In the genomic region with DNA sequence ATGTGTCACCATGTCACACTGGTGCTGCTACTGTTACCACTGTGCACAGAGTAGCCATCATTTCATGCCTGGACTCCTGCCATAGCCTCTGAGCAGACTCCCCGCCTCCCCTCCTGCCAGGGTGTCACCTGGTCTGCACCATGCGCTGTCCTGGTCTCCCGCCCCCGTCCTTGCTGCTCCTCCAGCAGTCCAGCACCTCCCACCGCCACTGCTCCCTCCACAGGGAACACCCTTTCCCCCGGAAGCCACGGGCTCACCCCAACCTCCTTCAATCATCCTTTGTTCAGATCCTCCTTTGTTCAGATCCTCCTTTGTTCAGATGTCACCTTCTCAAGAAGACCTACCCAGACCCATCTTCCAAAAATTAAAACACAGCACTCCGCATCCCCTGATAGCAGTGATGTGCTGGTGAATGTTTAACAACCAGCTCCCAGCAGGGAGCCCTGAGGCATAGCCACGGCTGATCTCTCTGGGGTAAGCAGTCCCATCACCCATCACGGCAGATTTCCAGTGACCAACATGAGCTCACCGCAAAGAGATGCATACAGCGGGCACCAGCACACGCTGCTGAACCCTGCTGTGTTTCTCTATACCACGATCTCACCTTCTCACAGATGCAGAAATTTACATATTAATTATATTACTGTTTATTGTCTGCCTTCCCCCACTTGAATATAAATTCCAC, we compare ENCODE assay signal across 25 cellular contexts.
DNase-seq lines count a peak whose midpoint lies in the region; ATAC-seq, FAIRE-seq and TF ChIP-seq lines count a peak whose summit lies in the region.
"Had no signal": no experiment of that assay in that cellular context is flagged by ENCODE, and none has a peak within 500 bp of the region (broad histone marks: within the 10 kb centered on the region; RNA-seq: fewer than 3 reads in every experiment).

No MANE protein-coding gene starts in this region.

- H3K4me1 ChIP-seq in astrocyte (ENCODE audit: insufficient read depth, low read length) (no peaks in the 10 kb centered on the region), body of pancreas (no peaks in the 10 kb centered on the region), gastroesophageal sphincter (no peaks in the 10 kb centered on the region)
- H3K4me1 ChIP-seq: BE2C, esophagus squamous epithelium, gastrocnemius medialis, right atrium auricular region, tibial nerve had no signal

- no peak for FAIRE-seq in H54 (lab: Jason Lieb, UNC)
- no peak for FAIRE-seq in astrocyte (lab: Jason Lieb, UNC)
- FAIRE-seq: TTC549 had no signal

- no peak overlapping the region for H3K4me3 ChIP-seq in astrocyte (ENCODE audit: insufficient read depth, low read depth, low read length)
- H3K4me3 ChIP-seq in body of pancreas = no peak overlapping the region
- H3K4me3 ChIP-seq in gastroesophageal sphincter = no peak overlapping the region
- H3K4me3 ChIP-seq: esophagus squamous epithelium, gastrocnemius medialis, right atrium auricular region, tibial nerve had no signal

- H3K4me3 Mint-ChIP-seq in astrocyte (ENCODE audit: unreplicated experiment) = no peak overlapping the region
- H3K4me3 Mint-ChIP-seq: activated naive CD4-positive, alpha-beta T cell treated with anti-CD3 and anti-CD28 coated beads, Interleukin-2, amount 10 ng/mL, durations not matched to agents 7 days and 5 days; endodermal cell; natural killer cell treated with Interleukin-12 subunit alpha and Interleukin-12 subunit beta and Interleukin-15 and Interleukin-18, amount 100 ng/mL, for 72 hours had no signal

- TF ChIP-seq CTCF in astrocyte (IDR thresholded peaks at IDR 0.05; ENCODE audit: insufficient read depth, low read depth, low read length) (no peak), body of pancreas (IDR thresholded peaks at IDR 0.05) (no peak), gastroesophageal sphincter (IDR thresholded peaks at IDR 0.05) (no peak)

- no peaks in the 10 kb centered on the region for H3K36me3 Mint-ChIP-seq in astrocyte (ENCODE audit: low read depth, unreplicated experiment)
- H3K36me3 Mint-ChIP-seq: activated naive CD4-positive, alpha-beta T cell treated with anti-CD3 and anti-CD28 coated beads, Interleukin-2, amount 10 ng/mL, durations not matched to agents 7 days and 5 days; natural killer cell treated with Interleukin-12 subunit alpha and Interleukin-12 subunit beta and Interleukin-15 and Interleukin-18, amount 100 ng/mL, for 72 hours had no signal

- TF ChIP-seq EP300 in gastroesophageal sphincter (IDR thresholded peaks at IDR 0.05) = no peak

- TF ChIP-seq POLR2A in H54 (IDR thresholded peaks at IDR 0.05; ENCODE audit: low read depth, low read length) (no peak), body of pancreas (IDR thresholded peaks at IDR 0.05) (no peak), gastroesophageal sphincter (IDR thresholded peaks at IDR 0.05) (no peak)

- intact Hi-C loops in body of pancreas (cut with DNase I) = no loop called here

- peak overlapping the region; percentile 20 for H3K27ac Mint-ChIP-seq in astrocyte (ENCODE audit: unreplicated experiment)
- H3K27ac Mint-ChIP-seq: activated naive CD4-positive, alpha-beta T cell treated with anti-CD3 and anti-CD28 coated beads, Interleukin-2, amount 10 ng/mL, durations not matched to agents 7 days and 5 days; endodermal cell; natural killer cell treated with Interleukin-12 subunit alpha and Interleukin-12 subunit beta and Interleukin-15 and Interleukin-18, amount 100 ng/mL, for 72 hours had no signal

- no peak overlapping the region for H3K27ac ChIP-seq in astrocyte (ENCODE audit: low read depth, low read length)
- no peak overlapping the region for H3K27ac ChIP-seq in body of pancreas
- no peak overlapping the region for H3K27ac ChIP-seq in gastroesophageal sphincter
- H3K27ac ChIP-seq: esophagus squamous epithelium, gastrocnemius medialis, right atrium auricular region, tibial nerve had no signal

- H3K4me1 Mint-ChIP-seq in astrocyte (ENCODE audit: low read depth, unreplicated experiment) = no peaks in the 10 kb centered on the region
- H3K4me1 Mint-ChIP-seq: activated naive CD4-positive, alpha-beta T cell treated with anti-CD3 and anti-CD28 coated beads, Interleukin-2, amount 10 ng/mL, durations not matched to agents 7 days and 5 days had no signal

- H3K9me3 ChIP-seq in astrocyte (ENCODE audit: insufficient read depth, low read depth, low read length) (peaks cover 4% of the 10 kb centered on the region), body of pancreas (no peaks in the 10 kb centered on the region), gastroesophageal sphincter (no peaks in the 10 kb centered on the region)
- H3K9me3 ChIP-seq: BE2C, esophagus squamous epithelium, gastrocnemius medialis, right atrium auricular region, tibial nerve had no signal

- no peaks in the 10 kb centered on the region for H4K20me1 ChIP-seq in astrocyte (ENCODE audit: insufficient read depth, low read length)

- no peak overlapping the region for H2AFZ ChIP-seq in astrocyte (ENCODE audit: low read depth, low read length)

- peak overlapping the region; percentile 36 for H3K4me2 ChIP-seq in astrocyte (ENCODE audit: low read length)

- in situ Hi-C loops in ACHN (cut with HindIII; ENCODE audit: low pct_ligation_motif_present, low pct_unique_long_range_greater_than_20kb, low sequenced_read_pairs) = no loop called here

- no peaks in the 10 kb centered on the region for H3K27me3 ChIP-seq in astrocyte (ENCODE audit: insufficient read depth, low read length)
- no peaks in the 10 kb centered on the region for H3K27me3 ChIP-seq in body of pancreas
- H3K27me3 ChIP-seq in gastroesophageal sphincter = no peaks in the 10 kb centered on the region
- H3K27me3 ChIP-seq: BE2C, esophagus squamous epithelium, gastrocnemius medialis, right atrium auricular region, tibial nerve had no signal

- H3K79me2 ChIP-seq in astrocyte (ENCODE audit: insufficient read depth, low read length) = no peaks in the 10 kb centered on the region

- peak; percentile 71 for DNase-seq in ACHN
- peak; percentile 16 for DNase-seq in H54 (ENCODE audit: insufficient read length, low spot score)
- peak; percentile 2 for DNase-seq in astrocyte (ENCODE audit: low read depth)
- DNase-seq in left kidney (ENCODE audit: low read depth, low spot score) = peak; percentile 49
- no peak for DNase-seq in body of pancreas
- DNase-seq in cortex of kidney (lab: John Stamatoyannopoulos, UW) = no peak
- DNase-seq: activated CD4-positive, alpha-beta T cell treated with anti-CD3 and anti-CD28 coated beads, Interleukin-2, amount 50 U/mL, for 48 hours; activated CD8-positive, alpha-beta memory T cell treated with anti-CD3 and anti-CD28 coated beads, Interleukin-2, amount 50 U/mL, for 48 hours; activated naive CD4-positive, alpha-beta T cell treated with anti-CD3 and anti-CD28 coated beads, Interleukin-2, amount 10 ng/mL, durations not matched to agents 7 days and 5 days; amniotic stem cell; BE2C; endodermal cell; esophagus squamous epithelium; gastrocnemius medialis; IMR-90; NCI-H1092 treated with DMSO at 0.1 percent for 48 hours; NCI-H2081; NCI-H2227 treated with DMSO at 0.1 percent for 48 hours; T-helper 1 cell had no signal

- no peaks in the 10 kb centered on the region for H3K36me3 ChIP-seq in astrocyte (ENCODE audit: insufficient read depth, low read length)
- H3K36me3 ChIP-seq in body of pancreas (replicated peaks in 1 of 2; ENCODE audit: insufficient read depth in 1 of 2, low read depth in 2 of 2) = no peaks in the 10 kb centered on the region
- no peaks in the 10 kb centered on the region for H3K36me3 ChIP-seq in gastroesophageal sphincter
- H3K36me3 ChIP-seq: BE2C, esophagus squamous epithelium, gastrocnemius medialis, right atrium auricular region, tibial nerve had no signal

- H3K9ac ChIP-seq in astrocyte (ENCODE audit: low read length) = no peak overlapping the region

- ATAC-seq in body of pancreas = no peak
- ATAC-seq in HG03571 (IDR thresholded peaks at IDR 0.05; ENCODE audit: unreplicated experiment) = no peak
- no peak for ATAC-seq in gastroesophageal sphincter
- ATAC-seq: gastrocnemius medialis had no signal

- 50 to 57% methylated on average over 13 to 14 of the region's 14 CpGs for WGBS in body of pancreas, 2 donors
- WGBS in gastroesophageal sphincter (ENCODE audit: low coverage in 1 of 2), 2 donors = 84 to 91% methylated on average over 11 to 13 of the region's 14 CpGs

- H3K27me3 Mint-ChIP-seq in astrocyte (ENCODE audit: low read depth, unreplicated experiment) = peaks cover 14% of the 10 kb centered on the region
- H3K27me3 Mint-ChIP-seq: natural killer cell treated with Interleukin-12 subunit alpha and Interleukin-12 subunit beta and Interleukin-15 and Interleukin-18, amount 100 ng/mL, for 72 hours had no signal

- H3K9me3 Mint-ChIP-seq in astrocyte (ENCODE audit: unreplicated experiment) = peaks cover 9% of the 10 kb centered on the region
- H3K9me3 Mint-ChIP-seq: activated naive CD4-positive, alpha-beta T cell treated with anti-CD3 and anti-CD28 coated beads, Interleukin-2, amount 10 ng/mL, durations not matched to agents 7 days and 5 days; natural killer cell treated with Interleukin-12 subunit alpha and Interleukin-12 subunit beta and Interleukin-15 and Interleukin-18, amount 100 ng/mL, for 72 hours had no signal

Comparison
In these comparisons a context has a peak if more than half of its experiments do, and no peak if none do; other contexts are left out.
1. DNase-seq: peak in ACHN (single experiment), H54 (single experiment), astrocyte (single experiment) and left kidney (single experiment); none in body of pancreas (0 of 4) and cortex of kidney (single experiment).